In genomic region chr7:82897500-82897899, GRCh38 we compare ENCODE assay signal across 26 cellular contexts.
"Had no signal": no experiment of that assay in that cellular context is flagged by ENCODE, and none has a peak within 500 bp of the region (broad histone marks: within the 10 kb centered on the region; RNA-seq: fewer than 3 reads in every experiment).

No MANE protein-coding gene starts in this region.

- H3K4me3 ChIP-seq: gastrocnemius medialis, left lung, lung, mucosa of descending colon, spleen, testis, transverse colon had no signal

- H3K9me3 Mint-ChIP-seq: activated CD4-positive, alpha-beta T cell treated with anti-CD3 and anti-CD28 coated beads, Interleukin-2, amount 10 ng/mL, durations not matched to agents 24 days and 14 days; activated naive CD4-positive, alpha-beta T cell treated with anti-CD3 and anti-CD28 coated beads, Interleukin-2, amount 10 ng/mL, durations not matched to agents 7 days and 5 days; activated naive CD8-positive, alpha-beta T cell treated with anti-CD3 and anti-CD28 coated beads, Interleukin-2, amount 10 ng/mL, durations not matched to agents 7 days and 5 days; activated T-helper 1 cell treated with anti-CD3 and anti-CD28 coated beads, Interleukin-12 subunit alpha, Interleukin-12 subunit beta, Interleukin-2, Interleukin-4 antibody, amounts not matched to agents 30 ng/mL and 10 ng/mL and 1 ng/mL, durations not matched to agents 14 hours and 24 hours and 36 hours; nephron had no signal

- H3K4me1 Mint-ChIP-seq: activated CD4-positive, alpha-beta T cell treated with anti-CD3 and anti-CD28 coated beads, Interleukin-2, amount 10 ng/mL, durations not matched to agents 24 days and 14 days; activated naive CD4-positive, alpha-beta T cell treated with anti-CD3 and anti-CD28 coated beads, Interleukin-2, amount 10 ng/mL, durations not matched to agents 7 days and 5 days; activated naive CD8-positive, alpha-beta T cell treated with anti-CD3 and anti-CD28 coated beads, Interleukin-2, amount 10 ng/mL, durations not matched to agents 7 days and 5 days; nephron had no signal

- H3K9me3 ChIP-seq: gastrocnemius medialis, left lung, mucosa of descending colon, testis, transverse colon had no signal

- H3K27me3 Mint-ChIP-seq: activated CD4-positive, alpha-beta memory T cell treated with anti-CD3 and anti-CD28 coated beads for 36 hours; activated CD4-positive, alpha-beta T cell treated with anti-CD3 and anti-CD28 coated beads, Interleukin-2, amount 10 ng/mL, durations not matched to agents 24 days and 14 days; activated naive CD4-positive, alpha-beta T cell treated with anti-CD3 and anti-CD28 coated beads, Interleukin-2, amount 10 ng/mL, durations not matched to agents 7 days and 5 days; activated naive CD8-positive, alpha-beta T cell treated with anti-CD3 and anti-CD28 coated beads, Interleukin-2, amount 10 ng/mL, durations not matched to agents 7 days and 5 days had no signal

- H3K4me3 Mint-ChIP-seq: activated CD4-positive, alpha-beta memory T cell treated with anti-CD3 and anti-CD28 coated beads for 36 hours; activated CD4-positive, alpha-beta T cell treated with anti-CD3 and anti-CD28 coated beads, Interleukin-2, amount 10 ng/mL, durations not matched to agents 24 days and 14 days; activated naive CD4-positive, alpha-beta T cell treated with anti-CD3 and anti-CD28 coated beads, Interleukin-2, amount 10 ng/mL, durations not matched to agents 7 days and 5 days; activated naive CD8-positive, alpha-beta T cell treated with anti-CD3 and anti-CD28 coated beads, Interleukin-2, amount 10 ng/mL, durations not matched to agents 7 days and 5 days; activated T-helper 1 cell treated with anti-CD3 and anti-CD28 coated beads, Interleukin-12 subunit alpha, Interleukin-12 subunit beta, Interleukin-2, Interleukin-4 antibody, amounts not matched to agents 30 ng/mL and 10 ng/mL and 1 ng/mL, durations not matched to agents 14 hours and 24 hours and 36 hours; nephron had no signal

- H3K27me3 ChIP-seq: brain microvascular endothelial cell, gastrocnemius medialis, left lung, spleen, testis, transverse colon had no signal

- H3K27ac Mint-ChIP-seq: activated CD4-positive, alpha-beta memory T cell treated with anti-CD3 and anti-CD28 coated beads for 36 hours; activated CD4-positive, alpha-beta T cell treated with anti-CD3 and anti-CD28 coated beads, Interleukin-2, amount 10 ng/mL, durations not matched to agents 24 days and 14 days; activated naive CD4-positive, alpha-beta T cell treated with anti-CD3 and anti-CD28 coated beads, Interleukin-2, amount 10 ng/mL, durations not matched to agents 7 days and 5 days; activated naive CD8-positive, alpha-beta T cell treated with anti-CD3 and anti-CD28 coated beads, Interleukin-2, amount 10 ng/mL, durations not matched to agents 7 days and 5 days; activated T-helper 1 cell treated with anti-CD3 and anti-CD28 coated beads, Interleukin-12 subunit alpha, Interleukin-12 subunit beta, Interleukin-2, Interleukin-4 antibody, amounts not matched to agents 30 ng/mL and 10 ng/mL and 1 ng/mL, durations not matched to agents 14 hours and 24 hours and 36 hours; nephron had no signal

- H3K36me3 ChIP-seq: brain microvascular endothelial cell, gastrocnemius medialis, left lung, spleen, transverse colon, WERI-Rb-1 had no signal

- DNase-seq: activated CD4-positive, alpha-beta memory T cell treated with anti-CD3 and anti-CD28 coated beads for 36 hours; activated CD4-positive, alpha-beta T cell treated with anti-CD3 and anti-CD28 coated beads, Interleukin-2, amount 10 ng/mL, durations not matched to agents 24 days and 14 days; activated CD8-positive, alpha-beta memory T cell treated with anti-CD3 and anti-CD28 coated beads, Interleukin-2, amount 50 U/mL, for 4 hours; activated effector memory CD4-positive, alpha-beta T cell treated with anti-CD3 and anti-CD28 coated beads, Interleukin-2, amount 50 U/mL, for 16 hours; activated naive CD4-positive, alpha-beta T cell treated with anti-CD3 and anti-CD28 coated beads, Interleukin-2, amount 10 ng/mL, durations not matched to agents 7 days and 5 days; activated naive CD8-positive, alpha-beta T cell treated with anti-CD3 and anti-CD28 coated beads, Interleukin-2, amount 10 ng/mL, durations not matched to agents 7 days and 5 days; activated T-cell treated with anti-CD3 and anti-CD28 coated beads, Interleukin-2, amount 50 U/mL, for 1 hour; amniotic stem cell; brain microvascular endothelial cell; central memory CD4-positive, alpha-beta T cell; gastrocnemius medialis; glutamatergic neuron; left lung; mucosa of descending colon; posterior cingulate gyrus; right cardiac atrium; spleen; stimulated activated naive CD4-positive, alpha-beta T cell treated with Interleukin-2 at 50 U/mL for 16 hours; testis; transverse colon; WERI-Rb-1 had no signal

- H3K27ac ChIP-seq: brain microvascular endothelial cell, gastrocnemius medialis, left lung, spleen, testis, transverse colon, WERI-Rb-1 had no signal

- H3K4me1 ChIP-seq: gastrocnemius medialis, left lung, spleen, testis, transverse colon had no signal

- FAIRE-seq: astrocyte, endothelial cell of umbilical vein had no signal

- H3K36me3 Mint-ChIP-seq: activated CD4-positive, alpha-beta memory T cell treated with anti-CD3 and anti-CD28 coated beads for 36 hours; activated naive CD4-positive, alpha-beta T cell treated with anti-CD3 and anti-CD28 coated beads, Interleukin-2, amount 10 ng/mL, durations not matched to agents 7 days and 5 days; activated naive CD8-positive, alpha-beta T cell treated with anti-CD3 and anti-CD28 coated beads, Interleukin-2, amount 10 ng/mL, durations not matched to agents 7 days and 5 days had no signal
